ENCODE assay signal across 1 cellular context in genomic region chr19:49442354-49442753, GRCh38.
TF ChIP-seq lines count a peak whose summit lies in the region.

No MANE protein-coding gene starts in this region.

TF ChIP-seq in HEK293, 187 proteins besides CTCF, POLR2A, EP300 and RAD21 (continued from another document):
- no peak for TF ChIP-seq ZNF776 (tag by site-specific recombination; IDR thresholded peaks at IDR 0.05; ENCODE audit: borderline replicate concordance)
- TF ChIP-seq, protein P1, sequence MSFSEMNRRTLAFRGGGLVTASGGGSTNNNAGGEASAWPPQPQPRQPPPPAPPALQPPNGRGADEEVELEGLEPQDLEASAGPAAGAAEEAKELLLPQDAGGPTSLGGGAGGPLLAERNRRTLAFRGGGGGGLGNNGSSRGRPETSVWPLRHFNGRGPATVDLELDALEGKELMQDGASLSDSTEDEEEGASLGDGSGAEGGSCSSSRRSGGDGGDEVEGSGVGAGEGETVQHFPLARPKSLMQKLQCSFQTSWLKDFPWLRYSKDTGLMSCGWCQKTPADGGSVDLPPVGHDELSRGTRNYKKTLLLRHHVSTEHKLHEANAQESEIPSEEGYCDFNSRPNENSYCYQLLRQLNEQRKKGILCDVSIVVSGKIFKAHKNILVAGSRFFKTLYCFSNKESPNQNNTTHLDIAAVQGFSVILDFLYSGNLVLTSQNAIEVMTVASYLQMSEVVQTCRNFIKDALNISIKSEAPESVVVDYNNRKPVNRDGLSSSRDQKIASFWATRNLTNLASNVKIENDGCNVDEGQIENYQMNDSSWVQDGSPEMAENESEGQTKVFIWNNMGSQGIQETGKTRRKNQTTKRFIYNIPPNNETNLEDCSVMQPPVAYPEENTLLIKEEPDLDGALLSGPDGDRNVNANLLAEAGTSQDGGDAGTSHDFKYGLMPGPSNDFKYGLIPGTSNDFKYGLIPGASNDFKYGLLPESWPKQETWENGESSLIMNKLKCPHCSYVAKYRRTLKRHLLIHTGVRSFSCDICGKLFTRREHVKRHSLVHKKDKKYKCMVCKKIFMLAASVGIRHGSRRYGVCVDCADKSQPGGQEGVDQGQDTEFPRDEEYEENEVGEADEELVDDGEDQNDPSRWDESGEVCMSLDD (tag by site-specific recombination; IDR thresholded peaks at IDR 0.05): 0 out of 2 replicates have a peak, but pooled peaks have one; percentile 9
- TF ChIP-seq ZBTB17 (tag by site-specific recombination; IDR thresholded peaks at IDR 0.05): peak; percentile 72; the same call in 1 of the 2 replicates
- TF ChIP-seq, protein P2, sequence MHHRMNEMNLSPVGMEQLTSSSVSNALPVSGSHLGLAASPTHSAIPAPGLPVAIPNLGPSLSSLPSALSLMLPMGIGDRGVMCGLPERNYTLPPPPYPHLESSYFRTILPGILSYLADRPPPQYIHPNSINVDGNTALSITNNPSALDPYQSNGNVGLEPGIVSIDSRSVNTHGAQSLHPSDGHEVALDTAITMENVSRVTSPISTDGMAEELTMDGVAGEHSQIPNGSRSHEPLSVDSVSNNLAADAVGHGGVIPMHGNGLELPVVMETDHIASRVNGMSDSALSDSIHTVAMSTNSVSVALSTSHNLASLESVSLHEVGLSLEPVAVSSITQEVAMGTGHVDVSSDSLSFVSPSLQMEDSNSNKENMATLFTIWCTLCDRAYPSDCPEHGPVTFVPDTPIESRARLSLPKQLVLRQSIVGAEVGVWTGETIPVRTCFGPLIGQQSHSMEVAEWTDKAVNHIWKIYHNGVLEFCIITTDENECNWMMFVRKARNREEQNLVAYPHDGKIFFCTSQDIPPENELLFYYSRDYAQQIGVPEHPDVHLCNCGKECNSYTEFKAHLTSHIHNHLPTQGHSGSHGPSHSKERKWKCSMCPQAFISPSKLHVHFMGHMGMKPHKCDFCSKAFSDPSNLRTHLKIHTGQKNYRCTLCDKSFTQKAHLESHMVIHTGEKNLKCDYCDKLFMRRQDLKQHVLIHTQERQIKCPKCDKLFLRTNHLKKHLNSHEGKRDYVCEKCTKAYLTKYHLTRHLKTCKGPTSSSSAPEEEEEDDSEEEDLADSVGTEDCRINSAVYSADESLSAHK (tag by site-specific recombination; IDR thresholded peaks at IDR 0.05): 0 out of 2 replicates have a peak, but pooled peaks have one; percentile 27
- TF ChIP-seq ZNF629 (tag by site-specific recombination; IDR thresholded peaks at IDR 0.05): no peak
- peak; percentile 43; the same call in 1 of the 2 replicates for TF ChIP-seq PATZ1 (tag by site-specific recombination; IDR thresholded peaks at IDR 0.05)
- TF ChIP-seq ZNF302 (tag by site-specific recombination; IDR thresholded peaks at IDR 0.05; ENCODE audit: low read depth): no peak
- peak; percentile 55 for TF ChIP-seq GLIS2 (tag by site-specific recombination; IDR thresholded peaks at IDR 0.05)
- TF ChIP-seq ZNF404 (tag by site-specific recombination; IDR thresholded peaks at IDR 0.05): no peak
- no peak for TF ChIP-seq OVOL3 (tag by site-specific recombination; IDR thresholded peaks at IDR 0.05)
